14 cellular contexts compared by ENCODE assay signal in the genomic region with DNA sequence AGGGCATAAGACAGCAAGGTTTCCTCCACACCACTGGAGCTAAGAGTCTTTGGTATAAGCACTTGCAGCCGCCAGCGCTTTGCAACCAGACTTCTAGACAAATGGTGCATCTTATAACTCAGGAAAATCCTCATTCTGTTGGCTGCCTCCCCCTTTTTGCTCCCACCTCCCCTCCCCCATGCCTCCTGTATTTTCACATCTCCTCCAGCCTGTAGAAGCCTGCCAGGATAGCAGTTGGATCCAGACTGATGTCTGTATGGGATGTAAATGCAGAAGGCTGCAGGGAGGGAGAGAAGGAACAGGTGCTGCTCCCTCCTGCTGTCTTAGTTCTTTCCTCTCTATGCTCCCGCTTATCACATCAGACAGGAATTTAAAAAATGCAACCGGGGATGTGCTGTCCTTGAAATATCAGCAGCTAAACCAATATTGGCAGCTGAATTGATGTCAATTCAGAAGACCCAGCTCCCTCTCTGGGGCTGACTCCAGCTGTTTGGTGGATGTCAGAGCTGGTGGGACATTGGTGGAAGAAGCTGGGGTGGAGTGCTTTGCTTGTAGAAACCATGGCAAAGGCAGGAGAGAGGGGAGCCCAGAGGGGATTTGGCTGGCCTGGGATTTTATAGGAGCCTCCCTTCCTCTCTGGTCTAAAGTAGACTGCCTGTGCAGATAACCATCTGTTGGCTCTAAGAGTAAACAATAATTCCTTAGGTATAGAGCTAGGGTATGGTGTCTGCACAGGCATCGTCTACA. TPM values are rescaled to one million over a fixed set of nuclear protein-coding genes. Genes with fewer than 3 reads are reported as not detected.
DNase-seq lines count a peak whose midpoint lies in the region; TF ChIP-seq lines count a peak whose summit lies in the region.
"Had no signal": no experiment of that assay in that cellular context is flagged by ENCODE, and none has a peak within 500 bp of the region (broad histone marks: within the 10 kb centered on the region; RNA-seq: fewer than 3 reads in every experiment).

No MANE protein-coding gene starts in this region.

- H3K9me3 ChIP-seq in smooth muscle cell (replicated peaks; ENCODE audit: low read depth), result no peaks in the 10 kb centered on the region
- H3K9me3 ChIP-seq: upper lobe of left lung had no signal

- no peaks in the 10 kb centered on the region for H3K36me3 Mint-ChIP-seq in activated CD4-positive, alpha-beta T cell treated with anti-CD3 and anti-CD28 coated beads, Interleukin-2, amount 10 ng/mL, durations not matched to agents 7 days and 5 days (ENCODE audit: low read depth)
- H3K36me3 Mint-ChIP-seq: activated CD8-positive, alpha-beta memory T cell treated with anti-CD3 and anti-CD28 coated beads, Interleukin-2, amount 10 ng/mL, durations not matched to agents 7 days and 5 days had no signal

- no peaks in the 10 kb centered on the region for H3K9me3 Mint-ChIP-seq in activated CD4-positive, alpha-beta T cell treated with anti-CD3 and anti-CD28 coated beads, Interleukin-2, amount 10 ng/mL, durations not matched to agents 7 days and 5 days

- POLR2A ChIA-PET in activated CD4-positive, alpha-beta T cell treated with anti-CD3 and anti-CD28 coated beads, Interleukin-2, amount 10 ng/mL, durations not matched to agents 7 days and 5 days (lab: Charles Lee), result no interaction called here

- no peak overlapping the region for H3K4me2 ChIP-seq in smooth muscle cell

- no peak overlapping the region for H3K27ac ChIP-seq in smooth muscle cell (ENCODE audit: low read depth)
- H3K27ac ChIP-seq: parathyroid adenoma, upper lobe of left lung had no signal

- TF ChIP-seq CTCF in smooth muscle cell (IDR thresholded peaks at IDR 0.05; ENCODE audit: borderline replicate concordance, insufficient read depth, poor library complexity, severe bottlenecking), result no peak

- no peak overlapping the region for H3K4me3 Mint-ChIP-seq in activated CD4-positive, alpha-beta T cell treated with anti-CD3 and anti-CD28 coated beads, Interleukin-2, amount 10 ng/mL, durations not matched to agents 7 days and 5 days
- H3K4me3 Mint-ChIP-seq: activated CD8-positive, alpha-beta memory T cell treated with anti-CD3 and anti-CD28 coated beads, Interleukin-2, amount 10 ng/mL, durations not matched to agents 7 days and 5 days had no signal

- H3K4me1 Mint-ChIP-seq in activated CD4-positive, alpha-beta T cell treated with anti-CD3 and anti-CD28 coated beads, Interleukin-2, amount 10 ng/mL, durations not matched to agents 7 days and 5 days, result no peaks in the 10 kb centered on the region
- H3K4me1 Mint-ChIP-seq: activated CD8-positive, alpha-beta memory T cell treated with anti-CD3 and anti-CD28 coated beads, Interleukin-2, amount 10 ng/mL, durations not matched to agents 7 days and 5 days had no signal

- peaks cover 13% of the 10 kb centered on the region for H3K27me3 Mint-ChIP-seq in activated CD4-positive, alpha-beta T cell treated with anti-CD3 and anti-CD28 coated beads, Interleukin-2, amount 10 ng/mL, durations not matched to agents 7 days and 5 days

- H4K20me1 ChIP-seq in smooth muscle cell (ENCODE audit: low read depth), result no peaks in the 10 kb centered on the region

- no peak overlapping the region for H3K4me3 ChIP-seq in skeletal muscle cell (ENCODE audit: low read depth, low read length)
- H3K4me3 ChIP-seq in smooth muscle cell, result no peak overlapping the region
- H3K4me3 ChIP-seq: upper lobe of left lung had no signal

- CTCF ChIA-PET in activated CD4-positive, alpha-beta T cell treated with anti-CD3 and anti-CD28 coated beads, Interleukin-2, amount 10 ng/mL, durations not matched to agents 7 days and 5 days (lab: Charles Lee), result interaction anchor here (1.4 kb wide), 1 partner anchor 16 kb away, joined by 3 read pairs; no protein-coding TSS in a partner anchor

- H3K36me3 ChIP-seq in smooth muscle cell (ENCODE audit: low read depth), result no peaks in the 10 kb centered on the region
- H3K36me3 ChIP-seq: upper lobe of left lung had no signal

- H3K27ac Mint-ChIP-seq in activated CD4-positive, alpha-beta T cell treated with anti-CD3 and anti-CD28 coated beads, Interleukin-2, amount 10 ng/mL, durations not matched to agents 7 days and 5 days, result no peak overlapping the region
- H3K27ac Mint-ChIP-seq: activated CD8-positive, alpha-beta memory T cell treated with anti-CD3 and anti-CD28 coated beads, Interleukin-2, amount 10 ng/mL, durations not matched to agents 7 days and 5 days had no signal

- H3K4me1 ChIP-seq in smooth muscle cell (ENCODE audit: low read depth), result peaks cover 5% of the 10 kb centered on the region
- H3K4me1 ChIP-seq: parathyroid adenoma, upper lobe of left lung had no signal

- H3K79me2 ChIP-seq in smooth muscle cell (ENCODE audit: low read depth), result no peaks in the 10 kb centered on the region
- H3K79me2 ChIP-seq: parathyroid adenoma had no signal

- WGBS in smooth muscle cell (ENCODE audit: low lambda C conversion rate), result 28% methylated on average over 5 of the region's 5 CpGs

- H3F3A ChIP-seq in smooth muscle cell (ENCODE audit: low read depth), result no peaks in the 10 kb centered on the region

- no peak overlapping the region for H2AFZ ChIP-seq in smooth muscle cell (ENCODE audit: low read depth)
- H2AFZ ChIP-seq: parathyroid adenoma had no signal

- H3K9ac ChIP-seq in smooth muscle cell (ENCODE audit: low read depth), result no peak overlapping the region
- H3K9ac ChIP-seq: parathyroid adenoma had no signal

- peaks cover 32% of the 10 kb centered on the region for H3K27me3 ChIP-seq in smooth muscle cell (ENCODE audit: low read depth)
- H3K27me3 ChIP-seq: upper lobe of left lung had no signal

- DNase-seq in DMS53 (lab: John Stamatoyannopoulos, UW), result peak; percentile 38
- no peak for DNase-seq in DMS53 treated with DMSO at 0.1 percent for 48 hours (lab: John Stamatoyannopoulos, UW; ENCODE audit: unreplicated experiment)
- DNase-seq in NCI-H524 treated with DMSO at 0.1 percent for 48 hours (lab: John Stamatoyannopoulos, UW), result peak; percentile 75
- DNase-seq in glomerular visceral epithelial cell (ENCODE audit: extremely low spot score), result peak; percentile 31
- peak; percentile 45 for DNase-seq in skeletal muscle cell (ENCODE audit: low read depth)
- DNase-seq in smooth muscle cell (lab: John Stamatoyannopoulos, UW; ENCODE audit: unreplicated experiment), result no peak
- DNase-seq in activated CD4-positive, alpha-beta T cell treated with anti-CD3 and anti-CD28 coated beads, Interleukin-2, amount 10 ng/mL, durations not matched to agents 7 days and 5 days, result no peak
- DNase-seq in NK-92 (lab: John Stamatoyannopoulos, UW; ENCODE audit: unreplicated experiment), result no peak
- DNase-seq: Karpas-422, left cardiac atrium, NCI-H774, upper lobe of left lung had no signal

RNA-seq across cellular contexts. Expression of a gene that starts 53.5 kb away (rescaled TPM):
- total RNA-seq in smooth muscle cell, result 0.09 and 0.31 TPM in 2 replicates
- polyA plus RNA-seq in smooth muscle cell, result 0.63 and 1.4 TPM in 2 replicates
- total RNA-seq in activated CD4-positive, alpha-beta T cell treated with anti-CD3 and anti-CD28 coated beads, Interleukin-2, amount 10 ng/mL, durations not matched to agents 7 days and 5 days, result under 1 TPM in 1 of 2 experiments, not detected in 1; 0.23 TPM

Comparison
In these comparisons a context has a peak if more than half of its experiments do, and no peak if none do; other contexts are left out.
1. DNase-seq: peak in DMS53 (single experiment), NCI-H524 treated with DMSO at 0.1 percent for 48 hours (single experiment), glomerular visceral epithelial cell (single experiment) and skeletal muscle cell (single experiment); none in DMS53 treated with DMSO at 0.1 percent for 48 hours (single experiment), smooth muscle cell (single experiment), activated CD4-positive, alpha-beta T cell treated with anti-CD3 and anti-CD28 coated beads, Interleukin-2, amount 10 ng/mL, durations not matched to agents 7 days and 5 days (single experiment) and NK-92 (single experiment).